In the genomic region with DNA sequence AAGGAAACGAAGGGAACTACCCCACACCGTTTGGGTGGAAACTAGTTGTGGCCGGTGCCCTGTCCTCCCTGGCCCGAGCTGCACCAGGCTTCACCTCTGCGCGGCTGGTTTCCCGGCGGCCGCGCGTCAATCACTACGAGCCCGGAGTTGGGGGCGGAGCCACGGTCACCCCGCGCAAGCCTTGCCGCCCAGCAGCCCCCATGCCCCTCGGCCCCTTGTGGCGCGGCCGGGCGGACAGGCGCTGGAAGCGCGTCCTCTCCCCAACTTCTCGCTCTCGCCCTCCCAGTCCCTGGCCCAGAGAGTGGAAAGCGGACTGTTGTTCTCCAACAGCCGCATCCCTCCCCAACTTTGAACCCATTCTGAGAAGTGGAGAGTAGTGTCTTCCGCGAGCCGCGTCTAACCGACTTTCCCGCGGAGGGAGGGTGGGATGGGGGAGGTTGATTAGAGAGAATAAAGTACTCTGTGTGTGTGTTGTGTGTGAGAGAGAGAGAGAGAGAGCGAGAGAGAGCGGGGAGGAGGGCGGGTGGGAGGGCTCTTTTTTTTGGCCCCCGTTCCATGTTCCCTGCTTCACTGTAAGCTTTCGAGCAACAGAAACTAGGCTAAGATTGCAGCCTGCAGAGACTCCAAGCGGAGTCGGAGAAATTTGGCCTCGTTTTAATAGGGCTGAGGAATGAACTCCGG, we compare ENCODE assay signal across 8 cellular contexts. TPM values are rescaled to one million over a fixed set of nuclear protein-coding genes. Genes with fewer than 3 reads are reported as not detected.
DNase-seq lines count a peak whose midpoint lies in the region; ATAC-seq, FAIRE-seq and TF ChIP-seq lines count a peak whose summit lies in the region.

No MANE protein-coding gene starts in this region.

- FAIRE-seq in small intestine (lab: Jason Lieb, UNC), result no peak

- H3K4me1 Mint-ChIP-seq in CD4-positive, alpha-beta T cell (ENCODE audit: low read depth), result peaks cover 53% of the 10 kb centered on the region

- no peak overlapping the region for H3K27ac Mint-ChIP-seq in CD4-positive, alpha-beta T cell

- peak overlapping the region; percentile 80; the same call in 1 of the 2 replicates for H2AFZ ChIP-seq in OCI-LY7 (ENCODE audit: low read length)

- DNase-seq in CD4-positive, alpha-beta T cell, result no peak
- DNase-seq in OCI-LY7 (ENCODE audit: low spot score), result peak; percentile 81
- peak; percentile 62 to 87 for DNase-seq in T47D (ENCODE audit: low read depth in 1 of 2, low spot score in 1 of 2)
- DNase-seq in iris pigment epithelial cell (ENCODE audit: low read depth), result peak; percentile 64
- DNase-seq in small intestine, result peak; percentile 58
- no peak for DNase-seq in stimulated activated CD4-positive, alpha-beta T cell treated with anti-CD3 and anti-CD28 coated beads, Interleukin-1b, Interleukin-23, amount 100 ng/mL, for 48 hours

- peaks cover 3% of the 10 kb centered on the region for H3K9me3 Mint-ChIP-seq in CD4-positive, alpha-beta T cell

- CTCF ChIA-PET in CD4-positive, alpha-beta T cell (lab: Charles Lee), result no interaction called here
- CTCF ChIA-PET in OCI-LY7 (lab: Charles Lee; ENCODE audit: unreplicated experiment), result no interaction called here

- peaks cover 15% of the 10 kb centered on the region; the same call in 1 of the 2 replicates for H4K20me1 ChIP-seq in OCI-LY7 (ENCODE audit: insufficient read depth, low read length)

- H3K4me3 ChIP-seq in OCI-LY7 (ENCODE audit: low read depth, low read length, poor library complexity, severe bottlenecking) (peak overlapping the region; percentile 87), small intestine (ENCODE audit: low read depth in 1 of 2, low read length in 2 of 2) (peak overlapping the region; percentile 52 to 74)

- peaks cover 21% of the 10 kb centered on the region for H3K4me1 ChIP-seq in OCI-LY7 (ENCODE audit: insufficient read depth, low read length, poor library complexity, severe bottlenecking)
- H3K4me1 ChIP-seq in small intestine (ENCODE audit: control insufficient read depth in 2 of 2, insufficient read depth in 1 of 2, low read depth in 1 of 2, low read length in 1 of 2), result no peaks in the 10 kb centered on the region

- peaks cover 100% of the 10 kb centered on the region for H3K27me3 Mint-ChIP-seq in CD4-positive, alpha-beta T cell

- intact Hi-C loops in CD4-positive, alpha-beta T cell (cut with DNase I, micrococcal nuclease), result no loop called here
- intact Hi-C loops in OCI-LY7 (cut with micrococcal nuclease; ENCODE audit: unreplicated experiment), result loop anchor here (2.0 to 5.0 kb wide), 4 partner anchors 69 to 1554 kb away; a partner anchor contains a TSS

- H3K79me2 ChIP-seq in OCI-LY7 (ENCODE audit: insufficient read depth, low read depth, low read length), result peaks cover 18% of the 10 kb centered on the region; the same call in 1 of the 2 replicates

- BruUV-seq in OCI-LY7 (replicated peaks; lab: Mats Ljungman, UMichigan), result no TSS peak

- POLR2A ChIA-PET in CD4-positive, alpha-beta T cell (lab: Charles Lee), result no interaction called here
- POLR2A ChIA-PET in OCI-LY7 (lab: Charles Lee), result interaction anchor here (0.8 to 1.2 kb wide), 2 partner anchors 42 to 522 kb away, joined by 3 read pairs; a partner anchor contains a TSS

- H3K36me3 Mint-ChIP-seq in CD4-positive, alpha-beta T cell (ENCODE audit: low read depth), result peaks cover 10% of the 10 kb centered on the region

- TF ChIP-seq CTCF in CD4-positive, alpha-beta T cell (IDR thresholded peaks at IDR 0.05), result no peak
- TF ChIP-seq CTCF in OCI-LY7 (conservative IDR thresholded peaks at IDR 0.05; ENCODE audit: low read length), result no peak

- peaks cover 14% of the 10 kb centered on the region for H3K9me3 ChIP-seq in CD4-positive, alpha-beta T cell (ENCODE audit: control insufficient read depth, low read length)
- H3K9me3 ChIP-seq in OCI-LY7 (ENCODE audit: low read length) (no peaks in the 10 kb centered on the region), small intestine (ENCODE audit: control insufficient read depth, low read depth) (no peaks in the 10 kb centered on the region)

- H3K9me2 ChIP-seq in OCI-LY7 (ENCODE audit: insufficient read depth, low read length), result no peaks in the 10 kb centered on the region

- no peak overlapping the region for H3K27ac ChIP-seq in CD4-positive, alpha-beta T cell (ENCODE audit: low read depth, low read length)
- H3K27ac ChIP-seq in OCI-LY7 (ENCODE audit: low read depth, low read length, poor library complexity, severe bottlenecking) (peak overlapping the region; percentile 96), small intestine (ENCODE audit: low read depth in 1 of 2, low read length in 1 of 2) (peak overlapping the region; percentile 64 to 94)

- 1 to 10% (median 1%) methylated on average over 45 to 46 of the region's 46 CpGs for WGBS in small intestine, 3 donors

- H3K27me3 ChIP-seq in CD4-positive, alpha-beta T cell (ENCODE audit: control insufficient read depth, insufficient read depth, low read length), result peaks cover 86% of the 10 kb centered on the region
- peaks cover 0 to 11% of the 10 kb centered on the region in 2 donors for H3K27me3 ChIP-seq in small intestine (ENCODE audit: control insufficient read depth in 2 of 2, insufficient read depth in 2 of 2, low read length in 2 of 2)

- ATAC-seq in CD4-positive, alpha-beta T cell (ENCODE audit: poor library complexity), result no peak
- ATAC-seq in GM19035 (IDR thresholded peaks at IDR 0.05; ENCODE audit: unreplicated experiment) (peak; percentile 51), HG03460 (IDR thresholded peaks at IDR 0.05; ENCODE audit: unreplicated experiment) (peak; percentile 27)

- peak overlapping the region; percentile 88 for H3K4me3 Mint-ChIP-seq in CD4-positive, alpha-beta T cell

- in situ Hi-C loops in T47D (cut with HindIII; ENCODE audit: low pct_unique_long_range_greater_than_20kb, low sequenced_read_pairs), result no loop called here

- H3K4me2 ChIP-seq in OCI-LY7 (ENCODE audit: low read length), result peak overlapping the region; percentile 69

- H3K36me3 ChIP-seq in OCI-LY7 (ENCODE audit: insufficient read depth, low read length) (no peaks in the 10 kb centered on the region), small intestine (ENCODE audit: control insufficient read depth in 2 of 2, insufficient read depth in 2 of 2, low read length in 2 of 2) (no peaks in the 10 kb centered on the region)

RNA-seq across cellular contexts. Expression of a gene that starts 1.4 kb away (rescaled TPM):
- total RNA-seq in CD4-positive, alpha-beta T cell, result not detected
- 31.7 and 35.8 TPM in 2 replicates for total RNA-seq in OCI-LY7 (2014; rRNA removed; shearing (Covaris generic))
- total RNA-seq in OCI-LY7 (2022), result 31.0 and 32.6 TPM in 2 replicates
- 10 to 100 TPM in 2 of 3 donors, 1 to 10 TPM in 1; 8.7 to 13.2 (median 11.8) TPM for polyA plus RNA-seq in small intestine

Comparison
In these comparisons a context has a peak if more than half of its experiments do, and no peak if none do; other contexts are left out.
1. DNase-seq: peak in OCI-LY7 (single experiment), T47D (2 of 2), iris pigment epithelial cell (single experiment) and small intestine (single experiment); none in CD4-positive, alpha-beta T cell (0 of 10) and stimulated activated CD4-positive, alpha-beta T cell treated with anti-CD3 and anti-CD28 coated beads, Interleukin-1b, Interleukin-23, amount 100 ng/mL, for 48 hours (single experiment).
2. RNA of a gene that starts 1.4 kb away (total RNA-seq): 31.0 to 35.8 TPM in OCI-LY7; not detected in CD4-positive, alpha-beta T cell; every median in the first group is over 10 times any median in the second.